ENCODE assay signal across 9 cellular contexts in the genomic region with DNA sequence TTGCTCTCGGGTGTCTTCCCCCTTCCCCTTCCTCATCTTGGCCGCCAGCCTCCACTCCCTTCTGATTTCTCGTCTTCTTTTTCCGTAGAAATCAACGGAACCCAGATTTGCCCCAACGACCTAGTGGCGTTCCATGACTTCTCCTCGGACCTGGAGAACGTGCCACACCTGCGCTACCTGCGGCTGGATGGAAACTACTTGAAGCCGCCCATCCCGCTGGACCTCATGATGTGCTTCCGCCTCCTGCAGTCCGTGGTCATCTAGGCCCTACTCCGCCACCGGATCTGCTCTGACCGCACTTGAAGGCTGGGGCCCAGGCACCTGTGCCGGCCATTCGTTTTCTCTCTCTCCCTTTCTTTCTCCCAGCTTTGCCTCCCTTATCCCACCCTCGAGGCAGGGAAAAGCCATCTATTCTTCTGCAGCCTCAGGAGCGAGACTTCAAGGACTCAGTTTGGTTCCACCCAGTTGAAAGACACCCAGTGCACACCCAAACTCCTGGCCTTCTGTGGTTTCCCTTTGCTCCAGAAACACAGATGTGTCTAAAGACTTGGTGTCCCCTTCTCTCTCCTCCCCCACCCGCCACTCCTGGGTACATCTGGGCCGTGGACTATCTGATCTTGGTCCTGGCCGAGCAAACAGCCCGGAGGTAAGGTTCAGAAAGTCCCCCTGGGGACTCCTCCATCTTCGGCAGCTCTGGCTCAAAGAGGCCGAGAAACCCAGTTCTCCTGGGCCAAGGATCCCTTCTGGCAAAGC. TPM values are rescaled to one million over a fixed set of nuclear protein-coding genes. Genes with fewer than 3 reads are reported as not detected.
DNase-seq lines count a peak whose midpoint lies in the region; ATAC-seq, FAIRE-seq and TF ChIP-seq lines count a peak whose summit lies in the region.
"Had no signal": no experiment of that assay in that cellular context is flagged by ENCODE, and none has a peak within 500 bp of the region (broad histone marks: within the 10 kb centered on the region; RNA-seq: fewer than 3 reads in every experiment).

No MANE protein-coding gene starts in this region.

- no peaks in the 10 kb centered on the region for H4K20me1 ChIP-seq in Karpas-422 (ENCODE audit: insufficient read depth, low read depth, low read length)
- no peaks in the 10 kb centered on the region for H4K20me1 ChIP-seq in astrocyte (ENCODE audit: insufficient read depth, low read length)
- H4K20me1 ChIP-seq in HepG2 (ENCODE audit: insufficient read depth, low read length): no peaks in the 10 kb centered on the region

- no peaks in the 10 kb centered on the region for H3K9me2 ChIP-seq in Karpas-422 (replicated peaks; ENCODE audit: insufficient read depth, low read length)

- in situ Hi-C loops in HepG2 (cut with HindIII; ENCODE audit: extremely low pct_ligation_motif_present, low pct_unique_long_range_greater_than_20kb): loop anchor here (5.0 to 10.0 kb wide), 2 partner anchors 144 to 212 kb away; no protein-coding TSS in a partner anchor

- no peak overlapping the region for H3K27ac ChIP-seq in Karpas-422 (ENCODE audit: low read length)
- no peak overlapping the region for H3K27ac ChIP-seq in astrocyte (ENCODE audit: low read depth, low read length)
- peak overlapping the region; percentile 66 for H3K27ac ChIP-seq in layer of hippocampus (ENCODE audit: low read depth, low read length)
- peak overlapping the region; percentile 48 for H3K27ac ChIP-seq in temporal lobe (ENCODE audit: low read depth, low read length)
- H3K27ac ChIP-seq in HepG2 (ENCODE audit: extremely low read length, insufficient read depth, low read length): no peak overlapping the region
- H3K27ac ChIP-seq: foreskin keratinocyte had no signal

- CTCF ChIA-PET in HepG2 (lab: Yijun Ruan, JAX; ENCODE audit: low intra/inter-chr PET ratio, low total read pairs): interaction anchor here (1.9 to 2.0 kb wide), 2 partner anchors 147 to 220 kb away, joined by 8 to 26 read pairs; no protein-coding TSS in a partner anchor

- intact Hi-C loops in HepG2 (cut with micrococcal nuclease; ENCODE audit: unreplicated experiment): loop anchor here (1.0 to 5.0 kb wide), 2 partner anchors 146 to 214 kb away; no protein-coding TSS in a partner anchor

- peaks cover 6% of the 10 kb centered on the region for H3K27me3 Mint-ChIP-seq in astrocyte (ENCODE audit: low read depth, unreplicated experiment)

- no peak for TF ChIP-seq RAD21 in HepG2 (CRISPR knock-in tag; IDR thresholded peaks at IDR 0.05)

- TF ChIP-seq EP300 in HepG2 (IDR thresholded peaks at IDR 0.05; ENCODE audit: low read depth in 2 of 2, low read length in 2 of 2) (no peak), HepG2 (CRISPR knock-in tag; IDR thresholded peaks at IDR 0.05; ENCODE audit: borderline replicate concordance) (no peak)

- no peak for TF ChIP-seq CTCF in astrocyte (IDR thresholded peaks at IDR 0.05; ENCODE audit: insufficient read depth, low read depth, low read length)
- TF ChIP-seq CTCF in HepG2 (CRISPR knock-in tag; IDR thresholded peaks at IDR 0.05): no peak

- H3K4me1 Mint-ChIP-seq in astrocyte (ENCODE audit: low read depth, unreplicated experiment): no peaks in the 10 kb centered on the region

- H3K9me3 ChIP-seq in Karpas-422 (ENCODE audit: low read length) (no peaks in the 10 kb centered on the region), astrocyte (ENCODE audit: insufficient read depth, low read depth, low read length) (no peaks in the 10 kb centered on the region), HepG2 (ENCODE audit: low read length) (no peaks in the 10 kb centered on the region)
- H3K9me3 ChIP-seq: MG63 had no signal

- no peak for TF ChIP-seq POLR2A in HepG2 (IDR thresholded peaks at IDR 0.05; ENCODE audit: insufficient read depth in 1 of 2, low read depth in 2 of 2, low read length in 2 of 2)

- no peak overlapping the region for H3K4me3 Mint-ChIP-seq in astrocyte (ENCODE audit: unreplicated experiment)

- H3K4me3 ChIP-seq in Karpas-422 (ENCODE audit: low read length) (peak overlapping the region; percentile 68), astrocyte (ENCODE audit: insufficient read depth, low read depth, low read length) (no peak overlapping the region), HepG2 (replicated peaks in 1 of 3; ENCODE audit: insufficient read depth in 1 of 3, low read depth in 2 of 3, low read length in 3 of 3) (no peak overlapping the region)

- H3K79me2 ChIP-seq in Karpas-422 (ENCODE audit: low read length) (no peaks in the 10 kb centered on the region), astrocyte (ENCODE audit: insufficient read depth, low read length) (no peaks in the 10 kb centered on the region), HepG2 (ENCODE audit: insufficient read depth, low read length) (no peaks in the 10 kb centered on the region)

- POLR2A ChIA-PET in HepG2 (lab: Yijun Ruan, JAX): no interaction called here

- H3K4me1 ChIP-seq in Karpas-422 (ENCODE audit: low read length) (peaks cover 12% of the 10 kb centered on the region), astrocyte (ENCODE audit: insufficient read depth, low read length) (peaks cover 6% of the 10 kb centered on the region), HepG2 (ENCODE audit: insufficient read depth, low read length) (no peaks in the 10 kb centered on the region)
- H3K4me1 ChIP-seq: foreskin keratinocyte had no signal

- no peaks in the 10 kb centered on the region for H3K36me3 ChIP-seq in Karpas-422 (ENCODE audit: insufficient read depth, low read length)
- H3K36me3 ChIP-seq in astrocyte (ENCODE audit: insufficient read depth, low read length): no peaks in the 10 kb centered on the region
- H3K36me3 ChIP-seq in HepG2 (replicated peaks in 1 of 2; ENCODE audit: control insufficient read depth in 1 of 2, insufficient read depth in 2 of 2, low read length in 2 of 2): no peaks in the 10 kb centered on the region
- H3K36me3 ChIP-seq: MG63 had no signal

- H3K4me2 ChIP-seq in Karpas-422 (ENCODE audit: low read depth, low read length, poor library complexity, severe bottlenecking) (peak overlapping the region; percentile 84), astrocyte (ENCODE audit: low read length) (peak overlapping the region; percentile 83), HepG2 (ENCODE audit: low read depth, low read length) (no peak overlapping the region)

- H3K9me3 Mint-ChIP-seq in astrocyte (ENCODE audit: unreplicated experiment): peaks cover 2% of the 10 kb centered on the region

- H3K36me3 Mint-ChIP-seq in astrocyte (ENCODE audit: low read depth, unreplicated experiment): peaks cover 2% of the 10 kb centered on the region

- H2AFZ ChIP-seq in Karpas-422 (ENCODE audit: low read length): peak overlapping the region; percentile 100; the same call in 1 of the 2 replicates
- H2AFZ ChIP-seq in astrocyte (ENCODE audit: low read depth, low read length): peak overlapping the region; percentile 92
- H2AFZ ChIP-seq in HepG2 (ENCODE audit: low read length): no peak overlapping the region

- 72% methylated on average over 28 of the region's 28 CpGs for WGBS in HepG2 (ENCODE audit: low lambda C conversion rate)

- no peak for FAIRE-seq in astrocyte (lab: Jason Lieb, UNC)
- no peak for FAIRE-seq in HepG2 (lab: Jason Lieb, UNC)

- H3K9ac ChIP-seq in Karpas-422 (ENCODE audit: low read length) (peak overlapping the region; percentile 76), astrocyte (ENCODE audit: low read length) (no peak overlapping the region), HepG2 (ENCODE audit: insufficient read depth, low read depth, low read length) (no peak overlapping the region)

- peak overlapping the region; percentile 72 for H3K27ac Mint-ChIP-seq in astrocyte (ENCODE audit: unreplicated experiment)

- H3K27me3 ChIP-seq in Karpas-422 (ENCODE audit: low read length): no peaks in the 10 kb centered on the region
- H3K27me3 ChIP-seq in astrocyte (ENCODE audit: insufficient read depth, low read length): peaks cover 5% of the 10 kb centered on the region
- no peaks in the 10 kb centered on the region for H3K27me3 ChIP-seq in layer of hippocampus (ENCODE audit: control insufficient read depth, insufficient read depth, low read length)
- H3K27me3 ChIP-seq in HepG2 (ENCODE audit: control insufficient read depth in 1 of 2, insufficient read depth in 2 of 2, low read length in 2 of 2): peaks cover 2 to 23% of the 10 kb centered on the region in 2 experiments; a peak in 3 of 5 replicates
- H3K27me3 ChIP-seq: foreskin keratinocyte, MG63 had no signal

- BruUV-seq in HepG2 (replicated peaks; lab: Mats Ljungman, UMichigan): no TSS peak

- DNase-seq in Karpas-422 (no peak), astrocyte (ENCODE audit: low read depth) (no peak), NCI-H1105 (lab: John Stamatoyannopoulos, UW) (no peak), NCI-H2107 (lab: John Stamatoyannopoulos, UW) (no peak), HepG2 (ENCODE audit: low spot score) (no peak)

- ATAC-seq in HepG2: no peak

RNA-seq across cellular contexts. Expression of gene OPTC, which starts 7.2 kb away (rescaled TPM):
- not detected in 2 replicates for total RNA-seq in Karpas-422 (2014; rRNA removed; shearing (Covaris generic); ENCODE audit: low replicate concordance)
- not detected in 2 replicates for total RNA-seq in astrocyte
- not detected for total RNA-seq in temporal lobe
- total RNA-seq in HepG2 (2016; rRNA removed; fragmentation: Illumina TruSeq; extraction: Trizol): not detected in 2 replicates
- not detected in 2 replicates for total RNA-seq in HepG2 (2016; cell fraction: cytosol; rRNA removed; fragmentation: Illumina TruSeq; extraction: Trizol; ENCODE audit: low read depth)
- total RNA-seq in HepG2 (2016; cell fraction: insoluble cytoplasmic fraction; rRNA removed; fragmentation: Illumina TruSeq; extraction: Trizol): not detected in 2 replicates
- total RNA-seq in HepG2 (2016; cell fraction: membrane; rRNA removed; fragmentation: Illumina TruSeq; extraction: Trizol): not detected in 2 replicates
- total RNA-seq in HepG2 (2016; cell fraction: nucleus; rRNA removed; fragmentation: Illumina TruSeq; extraction: Trizol): not detected in 2 replicates
- polyA plus RNA-seq in HepG2 (2011; rRNA removed): not detected in 2 replicates
- polyA plus RNA-seq in HepG2 (2011; cell fraction: cytosol; rRNA removed): not detected in 2 replicates
- not detected in 2 replicates for polyA plus RNA-seq in HepG2 (2011; cell fraction: nucleus; rRNA removed)
- not detected in 2 replicates for polyA plus RNA-seq in HepG2 (2012)
- not detected in 2 replicates for polyA plus RNA-seq in HepG2 (2016; cell fraction: cytosol; fragmentation: Illumina TruSeq; extraction: Trizol; ENCODE audit: low read depth)
- not detected in 2 replicates for polyA plus RNA-seq in HepG2 (2016; cell fraction: insoluble cytoplasmic fraction; fragmentation: Illumina TruSeq; extraction: Trizol; ENCODE audit: low read depth)
- polyA plus RNA-seq in HepG2 (2016; cell fraction: membrane; fragmentation: Illumina TruSeq; extraction: Trizol; ENCODE audit: low read depth): not detected in 2 replicates
- not detected in 2 replicates for polyA plus RNA-seq in HepG2 (2016; cell fraction: nucleus; fragmentation: Illumina TruSeq; extraction: Trizol; ENCODE audit: insufficient read depth, low read depth)
- polyA minus RNA-seq in HepG2 (2011; rRNA and poly(A)+ RNA removed; ENCODE audit: low replicate concordance): not detected in 2 replicates
- polyA minus RNA-seq in HepG2 (2011; cell fraction: cytosol; rRNA and poly(A)+ RNA removed): not detected in 2 replicates
- polyA minus RNA-seq in HepG2 (2011; cell fraction: nucleus; rRNA and poly(A)+ RNA removed): not detected in 2 replicates
- total RNA-seq: foreskin keratinocyte had no signal
- polyA plus RNA-seq: foreskin keratinocyte had no signal

RNA-seq across cellular contexts. Expression of gene PRELP, which starts 11.2 kb away (rescaled TPM):
- not detected in 2 replicates for total RNA-seq in Karpas-422 (2014; rRNA removed; shearing (Covaris generic); ENCODE audit: low replicate concordance)
- 0.07 TPM in 1 of 2 replicates, not detected in the other for total RNA-seq in astrocyte
- 0.49 TPM for total RNA-seq in temporal lobe
- total RNA-seq in HepG2 (2016; rRNA removed; fragmentation: Illumina TruSeq; extraction: Trizol): not detected in 2 replicates
- not detected in 2 replicates for total RNA-seq in HepG2 (2016; cell fraction: cytosol; rRNA removed; fragmentation: Illumina TruSeq; extraction: Trizol; ENCODE audit: low read depth)
- total RNA-seq in HepG2 (2016; cell fraction: insoluble cytoplasmic fraction; rRNA removed; fragmentation: Illumina TruSeq; extraction: Trizol): not detected in 2 replicates
- not detected in 2 replicates for total RNA-seq in HepG2 (2016; cell fraction: membrane; rRNA removed; fragmentation: Illumina TruSeq; extraction: Trizol)
- not detected in 2 replicates for total RNA-seq in HepG2 (2016; cell fraction: nucleus; rRNA removed; fragmentation: Illumina TruSeq; extraction: Trizol)
- not detected in 2 replicates for polyA plus RNA-seq in HepG2 (2011; rRNA removed)
- polyA plus RNA-seq in HepG2 (2011; cell fraction: cytosol; rRNA removed): not detected in 2 replicates
- polyA plus RNA-seq in HepG2 (2011; cell fraction: nucleus; rRNA removed): not detected in 2 replicates
- not detected in 2 replicates for polyA plus RNA-seq in HepG2 (2012)
- polyA plus RNA-seq in HepG2 (2016; cell fraction: cytosol; fragmentation: Illumina TruSeq; extraction: Trizol; ENCODE audit: low read depth): not detected in 2 replicates
- polyA plus RNA-seq in HepG2 (2016; cell fraction: insoluble cytoplasmic fraction; fragmentation: Illumina TruSeq; extraction: Trizol; ENCODE audit: low read depth): not detected in 2 replicates
- not detected in 2 replicates for polyA plus RNA-seq in HepG2 (2016; cell fraction: membrane; fragmentation: Illumina TruSeq; extraction: Trizol; ENCODE audit: low read depth)
- not detected in 2 replicates for polyA plus RNA-seq in HepG2 (2016; cell fraction: nucleus; fragmentation: Illumina TruSeq; extraction: Trizol; ENCODE audit: insufficient read depth, low read depth)
- polyA minus RNA-seq in HepG2 (2011; rRNA and poly(A)+ RNA removed; ENCODE audit: low replicate concordance): 0.05 TPM in 1 of 2 replicates, not detected in the other
- polyA minus RNA-seq in HepG2 (2011; cell fraction: cytosol; rRNA and poly(A)+ RNA removed): not detected in 2 replicates
- not detected in 2 replicates for polyA minus RNA-seq in HepG2 (2011; cell fraction: nucleus; rRNA and poly(A)+ RNA removed)

Comparison
In these comparisons a context has a peak if more than half of its experiments do, and no peak if none do; other contexts are left out.
1. H3K27ac ChIP-seq: peak in layer of hippocampus (single experiment) and temporal lobe (single experiment); none in Karpas-422 (single experiment), astrocyte (single experiment) and HepG2 (single experiment).